Comparison of ENCODE assay signal across 8 cellular contexts in the genomic region with DNA sequence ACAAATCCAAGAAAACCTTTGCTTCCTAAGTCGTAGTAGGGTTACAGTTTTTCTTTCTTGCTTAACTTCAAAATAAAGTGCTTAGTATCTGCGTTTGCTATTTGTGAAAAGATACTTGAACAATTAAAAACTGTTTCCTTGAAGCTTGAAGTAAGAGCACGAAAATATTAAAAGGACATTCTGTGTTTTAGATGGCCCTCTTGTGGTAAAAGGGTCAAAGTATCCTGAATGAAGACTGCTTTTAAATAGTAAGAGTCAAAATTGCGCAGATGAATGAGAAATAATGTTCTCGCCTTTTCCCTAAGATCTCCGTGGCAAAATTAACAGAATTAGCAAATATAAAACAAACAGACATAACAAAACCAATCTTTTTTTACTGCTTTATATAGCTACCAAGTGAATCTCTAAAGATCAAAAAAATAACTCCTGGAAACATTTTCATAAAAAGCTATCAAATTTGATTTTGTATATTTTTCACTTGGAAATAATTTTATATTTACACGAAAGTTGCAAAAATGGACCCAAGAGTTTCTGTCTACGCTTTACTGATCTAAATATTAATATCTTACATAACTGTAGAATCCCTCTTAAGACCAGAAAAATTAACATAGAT.
A peak's percentile ranks its signal among the peaks of the same experiment; 100 is the strongest.
DNase-seq lines count a peak whose midpoint lies in the region; ATAC-seq and TF ChIP-seq lines count a peak whose summit lies in the region.

No MANE protein-coding gene starts in this region.

- TF ChIP-seq CTCF in Peyer's patch (IDR thresholded peaks at IDR 0.05) = peak; percentile 60 to 83 (median 75)

- H3K36me3 ChIP-seq in Peyer's patch (peaks cover 0 to 21% (median 0%) of the 10 kb centered on the region in 3 donors), endocrine pancreas (ENCODE audit: control insufficient read depth, insufficient read depth, low read length) (no peaks in the 10 kb centered on the region)

- no peak overlapping the region for H3K9ac ChIP-seq in endocrine pancreas (ENCODE audit: control insufficient read depth, insufficient read depth, low read length)

- peak; percentile 66 for DNase-seq in EH (ENCODE audit: low read depth)
- no peak for DNase-seq in Peyer's patch
- peak; percentile 75 for DNase-seq in middle frontal gyrus (ENCODE audit: extremely low spot score, low spot score)
- no peak for DNase-seq in NCI-H128 (lab: John Stamatoyannopoulos, UW; ENCODE audit: unreplicated experiment)

- peaks cover 0 to 18% (median 0%) of the 10 kb centered on the region in 4 donors for H3K4me1 ChIP-seq in Peyer's patch
- H3K4me1 ChIP-seq in endocrine pancreas (ENCODE audit: control insufficient read depth, insufficient read depth, low read length) = peaks cover 33% of the 10 kb centered on the region

- H3K4me3 ChIP-seq in Peyer's patch (no peak overlapping the region), endocrine pancreas (ENCODE audit: control insufficient read depth, insufficient read depth, low read length) (peak overlapping the region; percentile 38)

- H3K27me3 ChIP-seq in Peyer's patch = no peaks in the 10 kb centered on the region
- H3K27me3 ChIP-seq in endocrine pancreas (ENCODE audit: control insufficient read depth, insufficient read depth, low read length) = no peaks in the 10 kb centered on the region

- H3K27ac ChIP-seq in Peyer's patch = no peak overlapping the region

- no peak for TF ChIP-seq POLR2A in Peyer's patch (IDR thresholded peaks at IDR 0.05)

- ATAC-seq in HG02885 (IDR thresholded peaks at IDR 0.05; ENCODE audit: poor library complexity, unreplicated experiment) (peak; percentile 56), HG02981 (IDR thresholded peaks at IDR 0.05; ENCODE audit: unreplicated experiment) (no peak), GM18873 (IDR thresholded peaks at IDR 0.05; ENCODE audit: low FRiP score, unreplicated experiment) (no peak)

- H3K9me3 ChIP-seq in Peyer's patch = no peaks in the 10 kb centered on the region
- H3K9me3 ChIP-seq in endocrine pancreas (ENCODE audit: control insufficient read depth, low read length) = no peaks in the 10 kb centered on the region

Comparison
In these comparisons a context has a peak if more than half of its experiments do, and no peak if none do; other contexts are left out.
1. DNase-seq: peak in EH (single experiment) and middle frontal gyrus (single experiment); none in Peyer's patch (0 of 3) and NCI-H128 (single experiment).